In genomic region chr16:2585651-2586081, GRCh38 we compare ENCODE assay signal across 25 cellular contexts. TPM values are rescaled to one million over a fixed set of nuclear protein-coding genes. Genes with fewer than 3 reads are reported as not detected.
DNase-seq lines count a peak whose midpoint lies in the region; ATAC-seq and TF ChIP-seq lines count a peak whose summit lies in the region.
"Had no signal": no experiment of that assay in that cellular context is flagged by ENCODE, and none has a peak within 500 bp of the region (broad histone marks: within the 10 kb centered on the region; RNA-seq: fewer than 3 reads in every experiment).

No MANE protein-coding gene starts in this region.

- peaks cover 32% of the 10 kb centered on the region for H3K36me3 Mint-ChIP-seq in activated naive CD4-positive, alpha-beta T cell treated with anti-CD3 and anti-CD28 coated beads, Interleukin-2, amount 10 ng/mL, durations not matched to agents 7 days and 5 days

- peak; percentile 23 for DNase-seq in RWPE2 (ENCODE audit: low spot score)
- peak in 1 of 61 donors; percentile 23 for DNase-seq in caudate nucleus (lab: John Stamatoyannopoulos, UW)
- peak; percentile 20 for DNase-seq in left cardiac atrium
- no peak for DNase-seq in gastrocnemius medialis
- no peak for DNase-seq in SKM-1 (lab: John Stamatoyannopoulos, UW; ENCODE audit: unreplicated experiment)
- no peak for DNase-seq in activated naive CD4-positive, alpha-beta T cell treated with anti-CD3 and anti-CD28 coated beads, Interleukin-2, amount 10 ng/mL, durations not matched to agents 7 days and 5 days
- DNase-seq: activated CD4-positive, alpha-beta T cell treated with anti-CD3 and anti-CD28 coated beads, Interleukin-2, amount 10 ng/mL, durations not matched to agents 24 days and 14 days; activated gamma-delta T cell; activated T-cell treated with anti-CD3 and anti-CD28 coated beads, Interleukin-2, amount 50 U/mL, for 24 hours; effector CD4-positive, alpha-beta T cell; EL; HCEC 1CT; Kasumi-1; NCI-H1417; NCI-H2081; NCI-H2227 treated with DMSO at 0.1 percent for 48 hours; NCI-H526; T1000 had no signal

- ATAC-seq in RWPE2 (ENCODE audit: low read depth) (no peak), left cardiac atrium (peak in 1 of 2 donors; percentile 25), gastrocnemius medialis (no peak), HG03565 (IDR thresholded peaks at IDR 0.05; ENCODE audit: unreplicated experiment) (no peak)

- H3K9me3 ChIP-seq in RWPE2 (ENCODE audit: severe bottlenecking) (no peaks in the 10 kb centered on the region), gastrocnemius medialis (no peaks in the 10 kb centered on the region)
- H3K9me3 ChIP-seq: sigmoid colon, tibial nerve had no signal

- H3K4me1 Mint-ChIP-seq in activated naive CD4-positive, alpha-beta T cell treated with anti-CD3 and anti-CD28 coated beads, Interleukin-2, amount 10 ng/mL, durations not matched to agents 7 days and 5 days, result peaks cover 6% of the 10 kb centered on the region
- H3K4me1 Mint-ChIP-seq: mesothelial cell of epicardium had no signal

- in situ Hi-C loops in gastrocnemius medialis (cut with MboI; ENCODE audit: low sequenced_read_pairs in 4 of 4), result no loop called here

- H3K4me1 ChIP-seq in RWPE2 (ENCODE audit: insufficient read depth, poor library complexity, severe bottlenecking) (no peaks in the 10 kb centered on the region), gastrocnemius medialis (peaks cover 14 to 15% of the 10 kb centered on the region in 2 donors)

- H3K27ac ChIP-seq in RWPE2 (ENCODE audit: poor library complexity, severe bottlenecking) (no peak overlapping the region), caudate nucleus (ENCODE audit: low read depth, low read length) (peak overlapping the region; percentile 64), gastrocnemius medialis (peak overlapping the region; percentile 21 to 73 (median 43))
- H3K27ac ChIP-seq: epithelial cell of prostate, sigmoid colon, tibial nerve, VCaP had no signal

- intact Hi-C loops in left cardiac atrium (cut with DNase I), result no loop called here
- intact Hi-C loops in gastrocnemius medialis (cut with DNase I; ENCODE audit: low total_unique reads), result no loop called here

- H3K36me3 ChIP-seq in RWPE2 (ENCODE audit: low read depth) (peaks cover 36% of the 10 kb centered on the region), gastrocnemius medialis (peaks cover 0 to 29% of the 10 kb centered on the region in 2 donors)

- H3K4me3 ChIP-seq in RWPE2 (ENCODE audit: severe bottlenecking) (no peak overlapping the region), gastrocnemius medialis (no peak overlapping the region)
- H3K4me3 ChIP-seq: sigmoid colon, tibial nerve had no signal

- no peak overlapping the region for H3K27ac Mint-ChIP-seq in activated naive CD4-positive, alpha-beta T cell treated with anti-CD3 and anti-CD28 coated beads, Interleukin-2, amount 10 ng/mL, durations not matched to agents 7 days and 5 days
- H3K27ac Mint-ChIP-seq: activated CD4-positive, alpha-beta T cell treated with anti-CD3 and anti-CD28 coated beads, Interleukin-2, amount 10 ng/mL, durations not matched to agents 24 days and 14 days; activated T-cell treated with anti-CD3 and anti-CD28 coated beads, Interleukin-2, amount 50 U/mL, for 24 hours; mesothelial cell of epicardium had no signal

- no peak overlapping the region for H3K4me3 Mint-ChIP-seq in activated naive CD4-positive, alpha-beta T cell treated with anti-CD3 and anti-CD28 coated beads, Interleukin-2, amount 10 ng/mL, durations not matched to agents 7 days and 5 days
- H3K4me3 Mint-ChIP-seq: activated CD4-positive, alpha-beta T cell treated with anti-CD3 and anti-CD28 coated beads, Interleukin-2, amount 10 ng/mL, durations not matched to agents 24 days and 14 days; activated T-cell treated with anti-CD3 and anti-CD28 coated beads, Interleukin-2, amount 50 U/mL, for 24 hours; mesothelial cell of epicardium had no signal

- TF ChIP-seq CTCF in RWPE2 (IDR thresholded peaks at IDR 0.05; ENCODE audit: poor library complexity, severe bottlenecking), result no peak
- TF ChIP-seq CTCF in gastrocnemius medialis (IDR thresholded peaks at IDR 0.05 in 4 of 5, conservative IDR thresholded peaks at IDR 0.05 in 1 of 5), result no peak

- no peaks in the 10 kb centered on the region for H3K27me3 Mint-ChIP-seq in activated naive CD4-positive, alpha-beta T cell treated with anti-CD3 and anti-CD28 coated beads, Interleukin-2, amount 10 ng/mL, durations not matched to agents 7 days and 5 days
- H3K27me3 Mint-ChIP-seq: activated CD4-positive, alpha-beta T cell treated with anti-CD3 and anti-CD28 coated beads, Interleukin-2, amount 10 ng/mL, durations not matched to agents 24 days and 14 days; activated T-cell treated with anti-CD3 and anti-CD28 coated beads, Interleukin-2, amount 50 U/mL, for 24 hours had no signal

- no peak for TF ChIP-seq POLR2A in gastrocnemius medialis (IDR thresholded peaks at IDR 0.05)

- H3K27me3 ChIP-seq in RWPE2 (ENCODE audit: insufficient read depth, poor library complexity, severe bottlenecking) (no peaks in the 10 kb centered on the region), gastrocnemius medialis (no peaks in the 10 kb centered on the region)
- H3K27me3 ChIP-seq: sigmoid colon, tibial nerve had no signal

- no peaks in the 10 kb centered on the region for H3K9me3 Mint-ChIP-seq in activated naive CD4-positive, alpha-beta T cell treated with anti-CD3 and anti-CD28 coated beads, Interleukin-2, amount 10 ng/mL, durations not matched to agents 7 days and 5 days
- H3K9me3 Mint-ChIP-seq: activated CD4-positive, alpha-beta T cell treated with anti-CD3 and anti-CD28 coated beads, Interleukin-2, amount 10 ng/mL, durations not matched to agents 24 days and 14 days; activated T-cell treated with anti-CD3 and anti-CD28 coated beads, Interleukin-2, amount 50 U/mL, for 24 hours; mesothelial cell of epicardium had no signal

- CTCF ChIA-PET in activated naive CD4-positive, alpha-beta T cell treated with anti-CD3 and anti-CD28 coated beads, Interleukin-2, amount 10 ng/mL, durations not matched to agents 7 days and 5 days (lab: Charles Lee), result no interaction called here

RNA-seq across cellular contexts. Expression of gene PDPK1, which starts 47.8 kb away (rescaled TPM):
- 10 to 100 TPM; 32.6 to 39.4 TPM for total RNA-seq in left cardiac atrium
- 10 to 100 TPM; 24.5 to 42.4 (median 34.7) TPM for total RNA-seq in gastrocnemius medialis

RNA-seq across cellular contexts. Expression of gene CEMP1, which starts 54.5 kb away (rescaled TPM):
- total RNA-seq in left cardiac atrium (not detected), gastrocnemius medialis (not detected)
- total RNA-seq: activated CD4-positive, alpha-beta T cell treated with anti-CD3 and anti-CD28 coated beads, Interleukin-2, amount 10 ng/mL, durations not matched to agents 24 days and 14 days; glomerular endothelial cell; sigmoid colon; tibial nerve had no signal

Comparison
In these comparisons a context has a peak if more than half of its experiments do, and no peak if none do; other contexts are left out.
1. DNase-seq: peak in RWPE2 (single experiment) and left cardiac atrium (single experiment); none in gastrocnemius medialis (0 of 2), SKM-1 (single experiment) and activated naive CD4-positive, alpha-beta T cell treated with anti-CD3 and anti-CD28 coated beads, Interleukin-2, amount 10 ng/mL, durations not matched to agents 7 days and 5 days (single experiment).